10 cellular contexts compared by ENCODE assay signal in genomic region chr5:172853355-172853975, GRCh38. TPM values are rescaled to one million over a fixed set of nuclear protein-coding genes. Genes with fewer than 3 reads are reported as not detected.
DNase-seq lines count a peak whose midpoint lies in the region; ATAC-seq and TF ChIP-seq lines count a peak whose summit lies in the region.
"Had no signal": no experiment of that assay in that cellular context is flagged by ENCODE, and none has a peak within 500 bp of the region (broad histone marks: within the 10 kb centered on the region; RNA-seq: fewer than 3 reads in every experiment).

No MANE protein-coding gene starts in this region.

- no peak overlapping the region for H3K23ac ChIP-seq in mesenchymal stem cell (ENCODE audit: low read length in 2 of 2)

- intact Hi-C loops in Right ventricle myocardium superior (cut with DNase I): no loop called here
- intact Hi-C loops in cardiac septum (cut with DNase I): no loop called here
- intact Hi-C loops in lower leg skin (cut with DNase I; ENCODE audit: low total_unique reads): no loop called here
- intact Hi-C loops in posterior vena cava (cut with DNase I): no loop called here

- H3K36me3 ChIP-seq in mesenchymal stem cell (ENCODE audit: control insufficient read depth in 1 of 2, insufficient read depth in 2 of 2, low read depth in 1 of 2, low read length in 2 of 2): peaks cover 20 to 22% of the 10 kb centered on the region in 2 experiments

- no peak overlapping the region for H3K4me3 Mint-ChIP-seq in central memory CD8-positive, alpha-beta T cell
- H3K4me3 Mint-ChIP-seq: type B pancreatic cell had no signal

- H3K27ac Mint-ChIP-seq in central memory CD8-positive, alpha-beta T cell (ENCODE audit: low read depth): peak overlapping the region; percentile 89
- H3K27ac Mint-ChIP-seq: type B pancreatic cell had no signal

- H3K4me1 Mint-ChIP-seq in central memory CD8-positive, alpha-beta T cell: peaks cover 71% of the 10 kb centered on the region

- no peak overlapping the region for H2AFZ ChIP-seq in mesenchymal stem cell (ENCODE audit: low read depth, low read length)

- H3K14ac ChIP-seq in mesenchymal stem cell (ENCODE audit: low read length in 2 of 2): peak overlapping the region in 1 of 2 experiments; percentile 53

- peak overlapping the region; percentile 54 to 68 for H3K18ac ChIP-seq in mesenchymal stem cell (ENCODE audit: low read depth in 1 of 2, low read length in 2 of 2)

- H2BK12ac ChIP-seq in mesenchymal stem cell (ENCODE audit: low read length in 2 of 2): peak overlapping the region in 1 of 2 experiments; percentile 22

- no peaks in the 10 kb centered on the region for H3K27me3 ChIP-seq in mesenchymal stem cell (ENCODE audit: control insufficient read depth in 1 of 2, insufficient read depth in 1 of 2, low read length in 2 of 2)

- no peak for DNase-seq in Right ventricle myocardium superior
- no peak for DNase-seq in cardiac septum (ENCODE audit: low spot score)
- DNase-seq in central memory CD8-positive, alpha-beta T cell (ENCODE audit: low spot score in 2 of 2): no peak
- peak; percentile 48 for DNase-seq in mesenchymal stem cell
- no peak for DNase-seq in lower leg skin (ENCODE audit: low spot score in 2 of 2)
- DNase-seq in midbrain (lab: John Stamatoyannopoulos, UW): no peak
- no peak for DNase-seq in activated T-cell treated with anti-CD3 and anti-CD28 coated beads, Interleukin-2, amount 50 U/mL, for 48 hours
- no peak for DNase-seq in posterior vena cava (ENCODE audit: low spot score)
- DNase-seq: NCI-H526 treated with DMSO at 0.1 percent for 48 hours had no signal

- peaks cover 22% of the 10 kb centered on the region for H3K79me1 ChIP-seq in mesenchymal stem cell (replicated peaks; ENCODE audit: low read length, poor library complexity, severe bottlenecking)

- peak overlapping the region; percentile 45 for H2AK5ac ChIP-seq in mesenchymal stem cell (ENCODE audit: low read length, severe bottlenecking)

- peaks cover 7% of the 10 kb centered on the region for H3K36me3 Mint-ChIP-seq in central memory CD8-positive, alpha-beta T cell (ENCODE audit: insufficient read depth)

- peak overlapping the region; percentile 80 for H3K9ac ChIP-seq in mesenchymal stem cell (ENCODE audit: low read length)

- peak overlapping the region; percentile 46 for H3K27ac ChIP-seq in mesenchymal stem cell (ENCODE audit: low read length, poor library complexity, severe bottlenecking)

- H4K91ac ChIP-seq in mesenchymal stem cell (ENCODE audit: low read length): peak overlapping the region; percentile 19

- no peaks in the 10 kb centered on the region for H3K27me3 Mint-ChIP-seq in central memory CD8-positive, alpha-beta T cell
- H3K27me3 Mint-ChIP-seq: type B pancreatic cell had no signal

- peak overlapping the region; percentile 27 to 55 for H3K4ac ChIP-seq in mesenchymal stem cell (ENCODE audit: low read depth in 1 of 2, low read length in 2 of 2)

- WGBS in mesenchymal stem cell: 93% methylated on average over 7 of the region's 8 CpGs
- whole genome bisulfite sequencing in lower leg skin, 2 donors: 86 to 87% methylated on average over 7 to 8 of the region's 8 CpGs

- H3K4me1 ChIP-seq in mesenchymal stem cell (ENCODE audit: control insufficient read depth, insufficient read depth, low read depth, low read length): peaks cover 47% of the 10 kb centered on the region

- H2BK5ac ChIP-seq in mesenchymal stem cell (ENCODE audit: low read depth, low read length, poor library complexity, severe bottlenecking): no peak overlapping the region

- H3K9me3 ChIP-seq in mesenchymal stem cell (ENCODE audit: control insufficient read depth, low read length): no peaks in the 10 kb centered on the region

- H2BK120ac ChIP-seq in mesenchymal stem cell (ENCODE audit: low read depth, low read length): no peak overlapping the region

- peak; percentile 26 for ATAC-seq in Right ventricle myocardium superior (ENCODE audit: poor library complexity)
- ATAC-seq in central memory CD8-positive, alpha-beta T cell (replicated peaks; ENCODE audit: extremely low read depth, poor library complexity, severe bottlenecking): no peak

- H4K8ac ChIP-seq in mesenchymal stem cell (ENCODE audit: low read length): peak overlapping the region; percentile 47

- no peak for TF ChIP-seq POLR2A in lower leg skin (IDR thresholded peaks at IDR 0.05)

- no peaks in the 10 kb centered on the region for H3K9me3 Mint-ChIP-seq in central memory CD8-positive, alpha-beta T cell
- H3K9me3 Mint-ChIP-seq: type B pancreatic cell had no signal

- no peak overlapping the region for H3K4me2 ChIP-seq in mesenchymal stem cell (ENCODE audit: low read length, poor library complexity, severe bottlenecking)

- H3K4me3 ChIP-seq in mesenchymal stem cell (ENCODE audit: insufficient read depth in 1 of 2, low read depth in 1 of 2, low read length in 2 of 2) (peak overlapping the region in 1 of 2 experiments; percentile 8), lower leg skin (ENCODE audit: low read depth, poor library complexity, severe bottlenecking) (no peak overlapping the region)

- TF ChIP-seq CTCF in lower leg skin (IDR thresholded peaks at IDR 0.05): no peak

- no peak overlapping the region for H2BK15ac ChIP-seq in mesenchymal stem cell (ENCODE audit: low read depth, poor library complexity, severe bottlenecking)

RNA-seq across cellular contexts. Expression of gene ERGIC1, which starts 19.4 kb away (rescaled TPM):
- 75.5 TPM for total RNA-seq in Right ventricle myocardium superior
- 76.9 TPM for total RNA-seq in cardiac septum
- 143 TPM for polyA plus RNA-seq in mesenchymal stem cell (2013, experiment 1 of 2)
- 140 TPM for polyA plus RNA-seq in mesenchymal stem cell (2013, experiment 2 of 2)
- 100 to 1,000 TPM in 1 of 4 donors, 10 to 100 TPM in 3; 62.9 to 114 (median 82.6) TPM for total RNA-seq in lower leg skin
- total RNA-seq in posterior vena cava: 100 to 1,000 TPM; 140 to 169 TPM
